In the genomic region with DNA sequence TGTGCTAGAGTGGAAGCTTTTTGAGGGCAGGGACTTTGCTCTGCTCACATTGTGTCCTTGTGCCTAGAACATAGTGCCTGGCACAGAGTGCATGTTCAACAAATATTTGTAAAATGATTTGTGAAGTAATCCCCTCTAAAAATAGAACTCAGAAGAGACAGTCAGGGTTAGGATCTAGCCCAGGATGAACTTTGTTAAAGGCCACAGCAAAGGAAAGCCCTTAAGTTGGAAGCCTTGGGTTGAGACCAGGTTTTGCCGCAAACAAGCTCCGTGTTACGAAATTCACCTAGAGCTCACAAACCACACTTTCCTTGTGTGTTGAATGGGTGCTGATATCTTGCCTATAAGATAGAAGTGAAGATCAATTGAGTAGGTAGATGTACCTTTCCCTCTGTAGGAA, we compare ENCODE assay signal across 20 cellular contexts.
A peak's percentile ranks its signal among the peaks of the same experiment; 100 is the strongest.
DNase-seq lines count a peak whose midpoint lies in the region; ATAC-seq and TF ChIP-seq lines count a peak whose summit lies in the region.
"Had no signal": no experiment of that assay in that cellular context is flagged by ENCODE, and none has a peak within 500 bp of the region (broad histone marks: within the 10 kb centered on the region; RNA-seq: fewer than 3 reads in every experiment).

No MANE protein-coding gene starts in this region.

- no peak for TF ChIP-seq CTCF in nephron progenitor cell (IDR thresholded peaks at IDR 0.05)
- no peak for TF ChIP-seq CTCF in transverse colon (IDR thresholded peaks at IDR 0.05)

- H3K27me3 ChIP-seq in transverse colon, result no peaks in the 10 kb centered on the region
- H3K27me3 ChIP-seq: SJCRH30 had no signal

- no peak overlapping the region for H3K4me3 ChIP-seq in transverse colon
- H3K4me3 ChIP-seq: A549; BLaER1 treated with 17β-estradiol and CSF1 and Interleukin-3, amounts not matched to agents 10 nM and 100 nM; GM23338; PC-9; SJCRH30 had no signal

- peak; percentile 62 for ATAC-seq in left lobe of liver
- ATAC-seq in left colon, result no peak
- ATAC-seq: A549; CD8-positive, alpha-beta T cell had no signal

- H3K27ac Mint-ChIP-seq in IgD-negative memory B cell (peak overlapping the region; percentile 61 to 90 (median 88)), nephron progenitor cell (peak overlapping the region; percentile 19)
- H3K27ac Mint-ChIP-seq: CD8-positive, alpha-beta T cell; GM23338 had no signal

- H3K4me1 Mint-ChIP-seq in IgD-negative memory B cell (peaks cover 75 to 80% (median 75%) of the 10 kb centered on the region in 3 donors), nephron progenitor cell (peaks cover 27% of the 10 kb centered on the region)

- peaks cover 32% of the 10 kb centered on the region for H3K36me3 Mint-ChIP-seq in IgD-negative memory B cell
- peaks cover 40% of the 10 kb centered on the region for H3K36me3 Mint-ChIP-seq in nephron progenitor cell (ENCODE audit: low read depth)
- H3K36me3 Mint-ChIP-seq: CD8-positive, alpha-beta T cell had no signal

- H3K27me3 Mint-ChIP-seq in IgD-negative memory B cell, result peaks cover 1% of the 10 kb centered on the region
- no peaks in the 10 kb centered on the region for H3K27me3 Mint-ChIP-seq in nephron progenitor cell (ENCODE audit: low read depth, poor library complexity)

- H3K9me3 Mint-ChIP-seq in IgD-negative memory B cell (no peaks in the 10 kb centered on the region), nephron progenitor cell (no peaks in the 10 kb centered on the region)
- H3K9me3 Mint-ChIP-seq: CD8-positive, alpha-beta T cell; GM23338 had no signal

- H3K9me3 ChIP-seq in transverse colon, result no peaks in the 10 kb centered on the region
- H3K9me3 ChIP-seq: A549, SJCRH30 had no signal

- 85 to 93% methylated on average over 3 of the region's 3 CpGs for WGBS in transverse colon (ENCODE audit: low coverage in 1 of 2), 2 donors

- peak overlapping the region in 1 of 4 donors; percentile 31 for H3K4me3 Mint-ChIP-seq in IgD-negative memory B cell
- H3K4me3 Mint-ChIP-seq in nephron progenitor cell, result no peak overlapping the region
- H3K4me3 Mint-ChIP-seq: CD8-positive, alpha-beta T cell; GM23338 had no signal

- in situ Hi-C loops in transverse colon (cut with MboI; ENCODE audit: low pct_ligation_motif_present in 1 of 4, low pct_unique_long_range_greater_than_20kb in 1 of 4, low sequenced_read_pairs in 3 of 4), result no loop called here

- H3K27ac ChIP-seq in transverse colon, result peak overlapping the region; percentile 15 to 56 (median 38)
- H3K27ac ChIP-seq: A549; BLaER1 treated with 17β-estradiol and CSF1 and Interleukin-3, amounts not matched to agents 10 nM and 100 nM; PC-9; SJCRH30 had no signal

- DNase-seq in left lobe of liver (ENCODE audit: low spot score) (no peak), nephron progenitor cell (no peak), transverse colon (no peak), NCI-H748 (lab: John Stamatoyannopoulos, UW; ENCODE audit: unreplicated experiment) (no peak), left colon (no peak), NOMO-1 (lab: John Stamatoyannopoulos, UW; ENCODE audit: unreplicated experiment in 2 of 2) (no peak)
- DNase-seq: CD8-positive, alpha-beta T cell; DMS53; EL; HCEC 1CT; MM.1S; NCI-H1930; NCI-H226; NCI-H524; PC-9; SJCRH30 had no signal

- intact Hi-C loops in transverse colon (cut with DNase I; ENCODE audit: low total_unique reads), result no loop called here
- intact Hi-C loops in left colon (cut with DNase I, micrococcal nuclease), result no loop called here

- no peaks in the 10 kb centered on the region for H3K36me3 ChIP-seq in transverse colon
- H3K36me3 ChIP-seq: BLaER1 treated with 17β-estradiol and CSF1 and Interleukin-3, amounts not matched to agents 10 nM and 100 nM; SJCRH30 had no signal

- no peak for TF ChIP-seq POLR2A in transverse colon (IDR thresholded peaks at IDR 0.05)

- no peak for TF ChIP-seq EP300 in transverse colon (IDR thresholded peaks at IDR 0.05; ENCODE audit: low read depth)

- peaks cover under 1 to 35% (median 11%) of the 10 kb centered on the region in 4 donors for H3K4me1 ChIP-seq in transverse colon
- H3K4me1 ChIP-seq: A549, SJCRH30 had no signal
